Comparison of ENCODE assay signal across 15 cellular contexts in the genomic region with DNA sequence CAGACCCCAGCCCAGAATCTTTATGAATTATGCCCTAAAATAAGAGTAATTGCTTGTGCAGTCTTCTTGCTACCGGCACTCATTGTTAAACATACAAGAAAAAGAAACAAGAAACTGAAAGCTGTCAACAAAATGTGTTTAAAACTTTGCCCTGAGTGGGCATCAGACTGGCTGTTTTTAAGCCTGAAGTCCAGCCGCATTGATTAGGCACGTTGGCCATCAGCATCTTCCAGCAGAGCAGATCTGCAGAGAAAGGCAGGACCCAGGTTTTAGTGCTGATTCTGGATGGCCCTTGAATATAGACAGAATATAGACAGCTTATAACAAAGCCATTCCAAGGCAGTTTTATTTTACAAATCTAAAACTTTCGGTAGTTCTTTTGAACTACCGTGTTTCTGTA.
DNase-seq lines count a peak whose midpoint lies in the region; ATAC-seq and TF ChIP-seq lines count a peak whose summit lies in the region.
"Had no signal": no experiment of that assay in that cellular context is flagged by ENCODE, and none has a peak within 500 bp of the region (broad histone marks: within the 10 kb centered on the region; RNA-seq: fewer than 3 reads in every experiment).

No MANE protein-coding gene starts in this region.

- no peaks in the 10 kb centered on the region for H3K36me3 Mint-ChIP-seq in GM23338 (ENCODE audit: low read depth)
- peaks cover 17% of the 10 kb centered on the region for H3K36me3 Mint-ChIP-seq in activated naive CD8-positive, alpha-beta T cell treated with anti-CD3 and anti-CD28 coated beads for 36 hours

- peaks cover 5% of the 10 kb centered on the region for H3K27me3 Mint-ChIP-seq in GM23338 (ENCODE audit: insufficient read depth, low read depth, poor library complexity)
- H3K27me3 Mint-ChIP-seq in activated naive CD8-positive, alpha-beta T cell treated with anti-CD3 and anti-CD28 coated beads for 36 hours = no peaks in the 10 kb centered on the region
- H3K27me3 Mint-ChIP-seq: CD4-positive, alpha-beta memory T cell had no signal

- no peak for ATAC-seq in GM23338
- no peak for ATAC-seq in HG03175 (IDR thresholded peaks at IDR 0.05; ENCODE audit: unreplicated experiment)
- ATAC-seq: GM12878, Panc1 had no signal

- no peaks in the 10 kb centered on the region for H4K20me1 ChIP-seq in GM23338 (replicated peaks; ENCODE audit: insufficient read depth)

- no peaks in the 10 kb centered on the region for H3F3A ChIP-seq in GM23338 (replicated peaks; ENCODE audit: low read depth)

- H3K4me1 Mint-ChIP-seq in GM23338 = peaks cover 46% of the 10 kb centered on the region
- H3K4me1 Mint-ChIP-seq in activated naive CD8-positive, alpha-beta T cell treated with anti-CD3 and anti-CD28 coated beads for 36 hours = peaks cover 1% of the 10 kb centered on the region

- TF ChIP-seq CTCF in GM23338 (conservative IDR thresholded peaks at IDR 0.05; ENCODE audit: low read depth in 2 of 2) = no peak
- no peak for TF ChIP-seq CTCF in WERI-Rb-1 (IDR thresholded peaks at IDR 0.05; ENCODE audit: low read depth, low read length)

- peaks cover 50% of the 10 kb centered on the region for H3K4me1 ChIP-seq in GM23338 (ENCODE audit: insufficient read depth)
- H3K4me1 ChIP-seq: BLaER1 treated with 17β-estradiol and CSF1 and Interleukin-3, amounts not matched to agents 10 nM and 100 nM; Caco-2 had no signal

- H3K36me3 ChIP-seq in GM23338 (ENCODE audit: insufficient read depth) (no peaks in the 10 kb centered on the region), WERI-Rb-1 (peaks cover 10% of the 10 kb centered on the region)

- no peaks in the 10 kb centered on the region for H3K9me2 ChIP-seq in GM23338 (ENCODE audit: insufficient read depth)

- no peaks in the 10 kb centered on the region for H3K9me3 Mint-ChIP-seq in GM23338
- no peaks in the 10 kb centered on the region for H3K9me3 Mint-ChIP-seq in activated naive CD8-positive, alpha-beta T cell treated with anti-CD3 and anti-CD28 coated beads for 36 hours

- H3K27ac ChIP-seq in GM23338 (ENCODE audit: low read depth) (peak overlapping the region; percentile 52; the same call in 1 of the 2 replicates), WERI-Rb-1 (peak overlapping the region; percentile 77), temporal lobe (ENCODE audit: low read depth, low read length) (peak overlapping the region; percentile 2)
- H3K27ac ChIP-seq: BLaER1 treated with 17β-estradiol and CSF1 and Interleukin-3, amounts not matched to agents 10 nM and 100 nM had no signal

- no peaks in the 10 kb centered on the region for H3K79me2 ChIP-seq in GM23338 (replicated peaks; ENCODE audit: insufficient read depth)

- no peaks in the 10 kb centered on the region for H3K9me3 ChIP-seq in WERI-Rb-1 (ENCODE audit: severe bottlenecking)
- H3K9me3 ChIP-seq: BLaER1 treated with 17β-estradiol and CSF1 and Interleukin-3, amounts not matched to agents 10 nM and 100 nM; Caco-2 had no signal

- H3K4me3 ChIP-seq in GM23338 (no peak overlapping the region), WERI-Rb-1 (ENCODE audit: low read depth, low read length) (peak overlapping the region; percentile 46)
- H3K4me3 ChIP-seq: BLaER1 treated with 17β-estradiol and CSF1 and Interleukin-3, amounts not matched to agents 10 nM and 100 nM; GM12878 had no signal

- H2AFZ ChIP-seq in GM23338 = no peak overlapping the region

- DNase-seq in GM23338 (ENCODE audit: low spot score) (no peak), WERI-Rb-1 (no peak), inferior parietal cortex (ENCODE audit: extremely low spot score) (peak; percentile 48)
- DNase-seq in activated naive CD8-positive, alpha-beta T cell treated with anti-CD3 and anti-CD28 coated beads for 36 hours = no peak
- no peak for DNase-seq in activated CD4-positive, alpha-beta T cell treated with anti-CD3 and anti-CD28 coated beads, Interleukin-2, amount 50 U/mL, for 4 hours
- DNase-seq: ACHN; Caco-2; CD4-positive, alpha-beta memory T cell; Kasumi-1; NCI-H526 treated with DMSO at 0.1 percent for 48 hours had no signal

- H3K27ac Mint-ChIP-seq in GM23338 = no peak overlapping the region
- H3K27ac Mint-ChIP-seq in activated naive CD8-positive, alpha-beta T cell treated with anti-CD3 and anti-CD28 coated beads for 36 hours = no peak overlapping the region
- H3K27ac Mint-ChIP-seq: CD4-positive, alpha-beta memory T cell had no signal

- 0 out of 2 replicates have a peak overlapping the region, but pooled peaks have one; percentile 64 for H3K4me2 ChIP-seq in GM23338
- H3K4me2 ChIP-seq: BLaER1 treated with 17β-estradiol and CSF1 and Interleukin-3, amounts not matched to agents 10 nM and 100 nM had no signal

- no peak overlapping the region for H3K4me3 Mint-ChIP-seq in GM23338
- H3K4me3 Mint-ChIP-seq in activated naive CD8-positive, alpha-beta T cell treated with anti-CD3 and anti-CD28 coated beads for 36 hours = no peak overlapping the region
- H3K4me3 Mint-ChIP-seq: CD4-positive, alpha-beta memory T cell had no signal

- H3K27me3 ChIP-seq in GM23338 (ENCODE audit: insufficient read depth) (no peaks in the 10 kb centered on the region), WERI-Rb-1 (ENCODE audit: insufficient read depth, low read depth, severe bottlenecking) (no peaks in the 10 kb centered on the region)
- H3K27me3 ChIP-seq: BLaER1 treated with 17β-estradiol and CSF1 and Interleukin-3, amounts not matched to agents 10 nM and 100 nM had no signal

TF ChIP-seq in GM23338, 12 proteins besides CTCF, POLR2A, EP300 and RAD21:
- TF ChIP-seq JUNB (IDR thresholded peaks at IDR 0.05; ENCODE audit: unreplicated experiment) (no peak), STAT1 (IDR thresholded peaks at IDR 0.05; ENCODE audit: unreplicated experiment) (no peak), NANOG (IDR thresholded peaks at IDR 0.05; ENCODE audit: borderline replicate concordance) (no peak), EZH2 (IDR thresholded peaks at IDR 0.05; ENCODE audit: low read depth, unreplicated experiment) (no peak)
- TF ChIP-seq, protein P1, sequence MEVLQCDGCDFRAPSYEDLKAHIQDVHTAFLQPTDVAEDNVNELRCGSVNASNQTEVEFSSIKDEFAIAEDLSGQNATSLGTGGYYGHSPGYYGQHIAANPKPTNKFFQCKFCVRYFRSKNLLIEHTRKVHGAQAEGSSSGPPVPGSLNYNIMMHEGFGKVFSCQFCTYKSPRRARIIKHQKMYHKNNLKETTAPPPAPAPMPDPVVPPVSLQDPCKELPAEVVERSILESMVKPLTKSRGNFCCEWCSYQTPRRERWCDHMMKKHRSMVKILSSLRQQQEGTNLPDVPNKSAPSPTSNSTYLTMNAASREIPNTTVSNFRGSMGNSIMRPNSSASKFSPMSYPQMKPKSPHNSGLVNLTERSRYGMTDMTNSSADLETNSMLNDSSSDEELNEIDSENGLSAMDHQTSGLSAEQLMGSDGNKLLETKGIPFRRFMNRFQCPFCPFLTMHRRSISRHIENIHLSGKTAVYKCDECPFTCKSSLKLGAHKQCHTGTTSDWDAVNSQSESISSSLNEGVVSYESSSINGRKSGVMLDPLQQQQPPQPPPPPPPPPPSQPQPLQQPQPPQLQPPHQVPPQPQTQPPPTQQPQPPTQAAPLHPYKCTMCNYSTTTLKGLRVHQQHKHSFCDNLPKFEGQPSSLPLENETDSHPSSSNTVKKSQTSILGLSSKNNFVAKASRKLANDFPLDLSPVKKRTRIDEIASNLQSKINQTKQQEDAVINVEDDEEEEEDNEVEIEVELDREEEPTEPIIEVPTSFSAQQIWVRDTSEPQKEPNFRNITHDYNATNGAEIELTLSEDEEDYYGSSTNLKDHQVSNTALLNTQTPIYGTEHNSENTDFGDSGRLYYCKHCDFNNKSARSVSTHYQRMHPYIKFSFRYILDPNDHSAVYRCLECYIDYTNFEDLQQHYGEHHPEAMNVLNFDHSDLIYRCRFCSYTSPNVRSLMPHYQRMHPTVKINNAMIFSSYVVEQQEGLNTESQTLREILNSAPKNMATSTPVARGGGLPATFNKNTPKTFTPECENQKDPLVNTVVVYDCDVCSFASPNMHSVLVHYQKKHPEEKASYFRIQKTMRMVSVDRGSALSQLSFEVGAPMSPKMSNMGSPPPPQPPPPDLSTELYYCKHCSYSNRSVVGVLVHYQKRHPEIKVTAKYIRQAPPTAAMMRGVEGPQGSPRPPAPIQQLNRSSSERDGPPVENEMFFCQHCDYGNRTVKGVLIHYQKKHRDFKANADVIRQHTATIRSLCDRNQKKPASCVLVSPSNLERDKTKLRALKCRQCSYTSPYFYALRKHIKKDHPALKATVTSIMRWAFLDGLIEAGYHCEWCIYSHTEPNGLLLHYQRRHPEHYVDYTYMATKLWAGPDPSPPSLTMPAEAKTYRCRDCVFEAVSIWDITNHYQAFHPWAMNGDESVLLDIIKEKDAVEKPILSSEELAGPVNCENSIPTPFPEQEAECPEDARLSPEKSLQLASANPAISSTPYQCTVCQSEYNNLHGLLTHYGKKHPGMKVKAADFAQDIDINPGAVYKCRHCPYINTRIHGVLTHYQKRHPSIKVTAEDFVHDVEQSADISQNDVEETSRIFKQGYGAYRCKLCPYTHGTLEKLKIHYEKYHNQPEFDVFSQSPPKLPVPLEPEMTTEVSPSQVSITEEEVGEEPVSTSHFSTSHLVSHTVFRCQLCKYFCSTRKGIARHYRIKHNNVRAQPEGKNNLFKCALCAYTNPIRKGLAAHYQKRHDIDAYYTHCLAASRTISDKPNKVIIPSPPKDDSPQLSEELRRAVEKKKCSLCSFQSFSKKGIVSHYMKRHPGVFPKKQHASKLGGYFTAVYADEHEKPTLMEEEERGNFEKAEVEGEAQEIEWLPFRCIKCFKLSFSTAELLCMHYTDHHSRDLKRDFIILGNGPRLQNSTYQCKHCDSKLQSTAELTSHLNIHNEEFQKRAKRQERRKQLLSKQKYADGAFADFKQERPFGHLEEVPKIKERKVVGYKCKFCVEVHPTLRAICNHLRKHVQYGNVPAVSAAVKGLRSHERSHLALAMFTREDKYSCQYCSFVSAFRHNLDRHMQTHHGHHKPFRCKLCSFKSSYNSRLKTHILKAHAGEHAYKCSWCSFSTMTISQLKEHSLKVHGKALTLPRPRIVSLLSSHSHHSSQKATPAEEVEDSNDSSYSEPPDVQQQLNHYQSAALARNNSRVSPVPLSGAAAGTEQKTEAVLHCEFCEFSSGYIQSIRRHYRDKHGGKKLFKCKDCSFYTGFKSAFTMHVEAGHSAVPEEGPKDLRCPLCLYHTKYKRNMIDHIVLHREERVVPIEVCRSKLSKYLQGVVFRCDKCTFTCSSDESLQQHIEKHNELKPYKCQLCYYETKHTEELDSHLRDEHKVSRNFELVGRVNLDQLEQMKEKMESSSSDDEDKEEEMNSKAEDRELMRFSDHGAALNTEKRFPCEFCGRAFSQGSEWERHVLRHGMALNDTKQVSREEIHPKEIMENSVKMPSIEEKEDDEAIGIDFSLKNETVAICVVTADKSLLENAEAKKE (CRISPR knock-in tag; IDR thresholded peaks at IDR 0.05) = no peak

Comparison
In these comparisons a context has a peak if more than half of its experiments do, and no peak if none do; other contexts are left out.
1. H3K27ac ChIP-seq: peak in every context shown above with its lines; median percentile 77 in WERI-Rb-1; 52 in GM23338; 2 in temporal lobe.